In genomic region chr9:20865357-20865756, GRCh38 we compare ENCODE assay signal across 24 cellular contexts.
DNase-seq lines count a peak whose midpoint lies in the region; ATAC-seq, FAIRE-seq and TF ChIP-seq lines count a peak whose summit lies in the region.
"Had no signal": no experiment of that assay in that cellular context is flagged by ENCODE, and none has a peak within 500 bp of the region (broad histone marks: within the 10 kb centered on the region; RNA-seq: fewer than 3 reads in every experiment).

No MANE protein-coding gene starts in this region.

- no peaks in the 10 kb centered on the region for H3K27me3 Mint-ChIP-seq in activated CD4-positive, alpha-beta T cell treated with anti-CD3 and anti-CD28 coated beads for 36 hours
- no peaks in the 10 kb centered on the region for H3K27me3 Mint-ChIP-seq in activated naive CD8-positive, alpha-beta T cell
- no peaks in the 10 kb centered on the region for H3K27me3 Mint-ChIP-seq in CD14-positive monocyte (ENCODE audit: low read depth in 3 of 3)
- H3K27me3 Mint-ChIP-seq: progenitor cell of endocrine pancreas had no signal

- H3K4me2 ChIP-seq in trophoblast cell (ENCODE audit: low read length): no peak overlapping the region

- H2BK5ac ChIP-seq in trophoblast cell (ENCODE audit: low read depth, low read length, poor library complexity): no peak overlapping the region

- H2BK120ac ChIP-seq in trophoblast cell (ENCODE audit: insufficient read depth, low read length, poor library complexity): no peak overlapping the region

- H2AK5ac ChIP-seq in trophoblast cell (ENCODE audit: low read length): no peak overlapping the region

- peaks cover 0 to 1% of the 10 kb centered on the region in 2 experiments for H3K36me3 ChIP-seq in trophoblast cell (ENCODE audit: control insufficient read depth in 1 of 2, insufficient read depth in 2 of 2, low read length in 2 of 2)

- H2AFZ ChIP-seq in trophoblast cell (ENCODE audit: insufficient read depth, low read length, poor library complexity): no peak overlapping the region

- peaks cover 10% of the 10 kb centered on the region for H3K4me1 Mint-ChIP-seq in activated CD4-positive, alpha-beta T cell treated with anti-CD3 and anti-CD28 coated beads for 36 hours
- peaks cover 7% of the 10 kb centered on the region for H3K4me1 Mint-ChIP-seq in activated naive CD8-positive, alpha-beta T cell (ENCODE audit: low read depth)
- H3K4me1 Mint-ChIP-seq in CD14-positive monocyte: peaks cover 18% of the 10 kb centered on the region

- no peaks in the 10 kb centered on the region for H3K79me1 ChIP-seq in trophoblast cell (ENCODE audit: low read length)

- no peaks in the 10 kb centered on the region for H3K9me3 Mint-ChIP-seq in activated CD4-positive, alpha-beta T cell treated with anti-CD3 and anti-CD28 coated beads for 36 hours (ENCODE audit: low read depth)
- H3K9me3 Mint-ChIP-seq in activated naive CD8-positive, alpha-beta T cell (ENCODE audit: low read depth): no peaks in the 10 kb centered on the region
- H3K9me3 Mint-ChIP-seq in CD14-positive monocyte: no peaks in the 10 kb centered on the region
- H3K9me3 Mint-ChIP-seq: WTC11 had no signal

- H4K12ac ChIP-seq in trophoblast cell (ENCODE audit: low read depth, low read length): no peak overlapping the region

- no peak for TF ChIP-seq CTCF in CD14-positive monocyte (IDR thresholded peaks at IDR 0.05)

- intact Hi-C loops in activated CD4-positive, alpha-beta T cell treated with anti-CD3 and anti-CD28 coated beads for 36 hours (cut with DNase I, micrococcal nuclease): no loop called here
- intact Hi-C loops in CD14-positive monocyte (cut with micrococcal nuclease): no loop called here

- no peak overlapping the region for H3K4ac ChIP-seq in trophoblast cell (ENCODE audit: low read depth, low read length)

- no peak overlapping the region for H3K27ac ChIP-seq in trophoblast cell (ENCODE audit: low read depth, low read length)
- H3K27ac ChIP-seq: dorsolateral prefrontal cortex had no signal

- peak; percentile 90 for ATAC-seq in activated CD4-positive, alpha-beta T cell treated with anti-CD3 and anti-CD28 coated beads for 36 hours
- ATAC-seq in HG03342 (IDR thresholded peaks at IDR 0.05; ENCODE audit: unreplicated experiment): no peak
- ATAC-seq: WTC11 had no signal

- H4K8ac ChIP-seq in trophoblast cell (ENCODE audit: low read depth, low read length): no peak overlapping the region

- no peak for DNase-seq in activated CD4-positive, alpha-beta T cell treated with anti-CD3 and anti-CD28 coated beads for 36 hours
- DNase-seq in activated CD4-positive, alpha-beta T cell treated with anti-CD3 and anti-CD28 coated beads for 48 hours: no peak
- DNase-seq in KBM-7 (peak; percentile 40), trophoblast cell (no peak), RCC 7860 (ENCODE audit: low spot score) (no peak), CD14-positive monocyte (ENCODE audit: low spot score) (no peak)
- DNase-seq: activated naive CD8-positive, alpha-beta T cell treated with anti-CD3 and anti-CD28 coated beads, Interleukin-2, amount 10 ng/mL, durations not matched to agents 7 days and 5 days; activated T-cell treated with anti-CD3 and anti-CD28 coated beads, Interleukin-2, amount 50 U/mL, for 48 hours; cerebellar nuclear complex; DMS53; dorsolateral prefrontal cortex; GF-D8; head of caudate nucleus; NCI-H1105; NCI-H2029 treated with DMSO at 0.1 percent for 48 hours; NCI-H345; NCI-H748 treated with DMSO at 0.1 percent for 48 hours; stimulated activated CD8-positive, alpha-beta memory T cell treated with anti-CD3 and anti-CD28 coated beads, Interleukin-4, amount 100 ng/mL, for 48 hours; T1000 had no signal

- H3K27ac Mint-ChIP-seq in activated CD4-positive, alpha-beta T cell treated with anti-CD3 and anti-CD28 coated beads for 36 hours: no peak overlapping the region
- H3K27ac Mint-ChIP-seq in activated naive CD8-positive, alpha-beta T cell: peak overlapping the region; percentile 61
- peak overlapping the region in 1 of 7 donors; percentile 40 for H3K27ac Mint-ChIP-seq in CD14-positive monocyte
- H3K27ac Mint-ChIP-seq: activated naive CD8-positive, alpha-beta T cell treated with anti-CD3 and anti-CD28 coated beads, Interleukin-2, amount 10 ng/mL, durations not matched to agents 7 days and 5 days; progenitor cell of endocrine pancreas; WTC11 had no signal

- CTCF ChIA-PET in activated CD4-positive, alpha-beta T cell treated with anti-CD3 and anti-CD28 coated beads for 36 hours (lab: Charles Lee): no interaction called here

- H4K91ac ChIP-seq in trophoblast cell (ENCODE audit: low read depth, low read length): no peak overlapping the region

- no peak overlapping the region for H3K9ac ChIP-seq in trophoblast cell (ENCODE audit: low read length)

- no peak overlapping the region for H3K23ac ChIP-seq in trophoblast cell (ENCODE audit: low read length)

- no peaks in the 10 kb centered on the region for H3K79me2 ChIP-seq in trophoblast cell (ENCODE audit: control insufficient read depth, insufficient read depth, low read length, poor library complexity)

- H3K9me3 ChIP-seq in trophoblast cell (ENCODE audit: insufficient read depth, low read depth, low read length): no peaks in the 10 kb centered on the region

- H3K4me3 ChIP-seq in trophoblast cell (ENCODE audit: low read depth, low read length): no peak overlapping the region
- H3K4me3 ChIP-seq: dorsolateral prefrontal cortex had no signal

- WGBS in trophoblast cell (ENCODE audit: extremely low coverage, insufficient coverage, insufficient read length): no CpG with 5 or more reads among the region's 4 CpGs

- H3K18ac ChIP-seq in trophoblast cell (ENCODE audit: low read length): no peak overlapping the region

- peaks cover 17% of the 10 kb centered on the region for H3K36me3 Mint-ChIP-seq in activated CD4-positive, alpha-beta T cell treated with anti-CD3 and anti-CD28 coated beads for 36 hours (ENCODE audit: low read depth)
- H3K36me3 Mint-ChIP-seq in activated naive CD8-positive, alpha-beta T cell: peaks cover 19% of the 10 kb centered on the region
- H3K36me3 Mint-ChIP-seq in CD14-positive monocyte: peaks cover 16 to 18% of the 10 kb centered on the region in 2 donors
- H3K36me3 Mint-ChIP-seq: WTC11 had no signal

- no peaks in the 10 kb centered on the region for H3K4me1 ChIP-seq in trophoblast cell (ENCODE audit: control insufficient read depth in 1 of 2, insufficient read depth in 2 of 2, low read length in 2 of 2)

- H3K4me3 Mint-ChIP-seq in activated CD4-positive, alpha-beta T cell treated with anti-CD3 and anti-CD28 coated beads for 36 hours: no peak overlapping the region
- no peak overlapping the region for H3K4me3 Mint-ChIP-seq in activated naive CD8-positive, alpha-beta T cell
- no peak overlapping the region for H3K4me3 Mint-ChIP-seq in CD14-positive monocyte
- H3K4me3 Mint-ChIP-seq: activated naive CD8-positive, alpha-beta T cell treated with anti-CD3 and anti-CD28 coated beads, Interleukin-2, amount 10 ng/mL, durations not matched to agents 7 days and 5 days; WTC11 had no signal

- no peak overlapping the region for H3K14ac ChIP-seq in trophoblast cell (ENCODE audit: low read length)

- POLR2A ChIA-PET in activated CD4-positive, alpha-beta T cell treated with anti-CD3 and anti-CD28 coated beads for 36 hours (lab: Charles Lee): no interaction called here

- H3K27me3 ChIP-seq in trophoblast cell (ENCODE audit: insufficient read depth, low read length): no peaks in the 10 kb centered on the region
- H3K27me3 ChIP-seq: dorsolateral prefrontal cortex had no signal

- in situ Hi-C loops in KBM-7 (cut with MboI; ENCODE audit: low pct_unique_long_range_greater_than_20kb, low sequenced_read_pairs): no loop called here

- no peak for FAIRE-seq in RCC 7860 (lab: Jason Lieb, UNC)
- FAIRE-seq: H54 had no signal

- H2BK12ac ChIP-seq in trophoblast cell (ENCODE audit: low read length): peak overlapping the region; percentile 77
